In genomic region chr9:134694714-134695113, GRCh38 we compare ENCODE assay signal across 22 cellular contexts. TPM values are rescaled to one million over a fixed set of nuclear protein-coding genes. Genes with fewer than 3 reads are reported as not detected.
DNase-seq lines count a peak whose midpoint lies in the region; ATAC-seq and TF ChIP-seq lines count a peak whose summit lies in the region.
"Had no signal": no experiment of that assay in that cellular context is flagged by ENCODE, and none has a peak within 500 bp of the region (broad histone marks: within the 10 kb centered on the region; RNA-seq: fewer than 3 reads in every experiment).

No MANE protein-coding gene starts in this region.

- no peaks in the 10 kb centered on the region for H3K36me3 ChIP-seq in neuronal stem cell (replicated peaks in 1 of 2; ENCODE audit: control insufficient read depth in 2 of 2, insufficient read depth in 2 of 2, low read length in 2 of 2)

- H3K14ac ChIP-seq in neuronal stem cell (ENCODE audit: low read length), result peak overlapping the region; percentile 21

- peaks cover 5% of the 10 kb centered on the region for H3K79me1 ChIP-seq in neuronal stem cell (ENCODE audit: low read depth, low read length)

- no peak overlapping the region for H2BK15ac ChIP-seq in neuronal stem cell (ENCODE audit: low read length)

- H4K8ac ChIP-seq in neuronal stem cell (ENCODE audit: low read depth, low read length), result no peak overlapping the region

- peak overlapping the region; percentile 13 for H3K18ac ChIP-seq in neuronal stem cell (ENCODE audit: low read length)

- peaks cover 0 to 4% (median 0%) of the 10 kb centered on the region in 3 experiments for H3K27me3 ChIP-seq in neuronal stem cell (ENCODE audit: control insufficient read depth in 3 of 3, insufficient read depth in 3 of 3, low read depth in 1 of 3, low read length in 3 of 3)

- H3K4ac ChIP-seq in neuronal stem cell (ENCODE audit: low read length), result no peak overlapping the region

- H3K4me1 ChIP-seq in neuronal stem cell (ENCODE audit: control insufficient read depth in 2 of 2, insufficient read depth in 1 of 2, low read depth in 1 of 2, low read length in 2 of 2), result peaks cover 0 to 7% of the 10 kb centered on the region in 2 donors
- H3K4me1 ChIP-seq: Caco-2 had no signal

- H3K36me3 Mint-ChIP-seq in HFFc6 (ENCODE audit: low read depth) (peaks cover 32% of the 10 kb centered on the region), chondrocyte (ENCODE audit: low read depth) (peaks cover 34% of the 10 kb centered on the region)
- no peaks in the 10 kb centered on the region for H3K36me3 Mint-ChIP-seq in stimulated activated memory B cell treated with anti-CD40 and anti-IgM and Interleukin-4, amounts not matched to agents 10 μg/mL and 1 μg/mL and 100 μg/mL, for 72 hours
- no peaks in the 10 kb centered on the region for H3K36me3 Mint-ChIP-seq in activated T-helper 17 cell treated with anti-CD3 and anti-CD28 coated beads, Interleukin-2, amount 50 U/mL, for 72 hours (ENCODE audit: low read depth)

- no peak overlapping the region for H2BK12ac ChIP-seq in neuronal stem cell (ENCODE audit: low read length)

- no peak overlapping the region for H2BK5ac ChIP-seq in neuronal stem cell (ENCODE audit: low read length)

- no peak overlapping the region for H2BK120ac ChIP-seq in neuronal stem cell (ENCODE audit: low read depth, low read length)

- no peaks in the 10 kb centered on the region for H3K9me3 ChIP-seq in neuronal stem cell (replicated peaks in 1 of 2; ENCODE audit: control insufficient read depth in 2 of 2, insufficient read depth in 1 of 2, low read depth in 1 of 2, low read length in 2 of 2)
- H3K9me3 ChIP-seq: Caco-2 had no signal

- no peak overlapping the region for H4K91ac ChIP-seq in neuronal stem cell (ENCODE audit: low read depth, low read length, poor library complexity)

- H2AK5ac ChIP-seq in neuronal stem cell (ENCODE audit: low read depth, low read length), result no peak overlapping the region

- H2AFZ ChIP-seq in neuronal stem cell (ENCODE audit: low read length), result no peak overlapping the region

- peaks cover 20% of the 10 kb centered on the region for H3K27me3 Mint-ChIP-seq in HFFc6 (ENCODE audit: insufficient read depth)
- no peaks in the 10 kb centered on the region for H3K27me3 Mint-ChIP-seq in chondrocyte (ENCODE audit: low read depth)
- peaks cover 15% of the 10 kb centered on the region for H3K27me3 Mint-ChIP-seq in stimulated activated memory B cell treated with anti-CD40 and anti-IgM and Interleukin-4, amounts not matched to agents 10 μg/mL and 1 μg/mL and 100 μg/mL, for 72 hours
- H3K27me3 Mint-ChIP-seq in activated T-helper 17 cell treated with anti-CD3 and anti-CD28 coated beads, Interleukin-2, amount 50 U/mL, for 72 hours, result no peaks in the 10 kb centered on the region
- H3K27me3 Mint-ChIP-seq: CD4-positive, alpha-beta T cell had no signal

- no peak overlapping the region for H3K9ac ChIP-seq in neuronal stem cell (ENCODE audit: low read depth, low read length, poor library complexity)

- WGBS in neuronal stem cell (ENCODE audit: extremely low coverage in 2 of 2, insufficient read length in 2 of 2, insufficient replicate concordance in 1 of 2), 2 donors, result no CpG with 5 or more reads among the region's 12 CpGs

- H3K4me3 Mint-ChIP-seq in HFFc6 (no peak overlapping the region), chondrocyte (ENCODE audit: unreplicated experiment) (no peak overlapping the region)
- H3K4me3 Mint-ChIP-seq in stimulated activated memory B cell treated with anti-CD40 and anti-IgM and Interleukin-4, amounts not matched to agents 10 μg/mL and 1 μg/mL and 100 μg/mL, for 72 hours, result no peak overlapping the region
- H3K4me3 Mint-ChIP-seq in activated T-helper 17 cell treated with anti-CD3 and anti-CD28 coated beads, Interleukin-2, amount 50 U/mL, for 72 hours, result no peak overlapping the region
- H3K4me3 Mint-ChIP-seq: CD4-positive, alpha-beta T cell; H9 had no signal

- H3K4me3 ChIP-seq in neuronal stem cell (ENCODE audit: low read length in 2 of 2), result no peak overlapping the region
- H3K4me3 ChIP-seq: GM12878, SK-N-MC had no signal

- ATAC-seq in stimulated activated memory B cell treated with anti-CD40 and anti-IgM and Interleukin-4, amounts not matched to agents 10 μg/mL and 1 μg/mL and 100 μg/mL, for 72 hours, result peak; percentile 6
- no peak for ATAC-seq in activated T-helper 17 cell treated with anti-CD3 and anti-CD28 coated beads, Interleukin-2, amount 50 U/mL, for 72 hours (replicated peaks)
- ATAC-seq: GM12878 had no signal

- H3K27ac ChIP-seq in neuronal stem cell (replicated peaks; ENCODE audit: low read length), result no peak overlapping the region
- H3K27ac ChIP-seq: SK-N-MC had no signal

- DNase-seq in HFFc6 (no peak), chondrocyte (ENCODE audit: low spot score) (peak; percentile 82), neuronal stem cell (ENCODE audit: low spot score) (no peak), NOMO-1 (lab: John Stamatoyannopoulos, UW; ENCODE audit: unreplicated experiment in 2 of 2) (no peak)
- DNase-seq in activated CD4-positive, alpha-beta T cell treated with anti-CD3 and anti-CD28 coated beads for 1 hour, result no peak
- DNase-seq: Caco-2; CD4-positive, alpha-beta T cell; DMS 273 treated with DMSO at 0.1 percent for 48 hours; DMS79 treated with DMSO at 0.1 percent for 48 hours; H9; KG1; NCI-H1092 treated with DMSO at 0.1 percent for 48 hours; NCI-H1436 treated with DMSO at 0.1 percent for 48 hours; NCI-H1930; NCI-H2227 treated with DMSO at 0.1 percent for 48 hours; NCI-H774; OCI-M1; SHP77 treated with DMSO at 0.1 percent for 48 hours had no signal

- TF ChIP-seq CTCF in HFFc6 (IDR thresholded peaks at IDR 0.05) (no peak), chondrocyte (IDR thresholded peaks at IDR 0.05) (no peak)

- peak overlapping the region; percentile 9; the same call in 1 of the 2 replicates for H3K27ac Mint-ChIP-seq in HFFc6
- peak overlapping the region; percentile 75 for H3K27ac Mint-ChIP-seq in chondrocyte (ENCODE audit: unreplicated experiment)
- H3K27ac Mint-ChIP-seq in stimulated activated memory B cell treated with anti-CD40 and anti-IgM and Interleukin-4, amounts not matched to agents 10 μg/mL and 1 μg/mL and 100 μg/mL, for 72 hours, result no peak overlapping the region
- no peak overlapping the region for H3K27ac Mint-ChIP-seq in activated T-helper 17 cell treated with anti-CD3 and anti-CD28 coated beads, Interleukin-2, amount 50 U/mL, for 72 hours
- H3K27ac Mint-ChIP-seq: CD4-positive, alpha-beta T cell; H9 had no signal

- H3K4me1 Mint-ChIP-seq in HFFc6 (ENCODE audit: low read depth), result peaks cover 37% of the 10 kb centered on the region
- H3K4me1 Mint-ChIP-seq in chondrocyte (ENCODE audit: low read depth), result peaks cover 66% of the 10 kb centered on the region
- H3K4me1 Mint-ChIP-seq in stimulated activated memory B cell treated with anti-CD40 and anti-IgM and Interleukin-4, amounts not matched to agents 10 μg/mL and 1 μg/mL and 100 μg/mL, for 72 hours, result no peaks in the 10 kb centered on the region
- no peaks in the 10 kb centered on the region for H3K4me1 Mint-ChIP-seq in activated T-helper 17 cell treated with anti-CD3 and anti-CD28 coated beads, Interleukin-2, amount 50 U/mL, for 72 hours

- H3K4me2 ChIP-seq in neuronal stem cell (ENCODE audit: insufficient read depth, low read length, poor library complexity, severe bottlenecking), result no peak overlapping the region

- H3K9me3 Mint-ChIP-seq in HFFc6 (no peaks in the 10 kb centered on the region), chondrocyte (ENCODE audit: low read depth) (no peaks in the 10 kb centered on the region)
- no peaks in the 10 kb centered on the region for H3K9me3 Mint-ChIP-seq in stimulated activated memory B cell treated with anti-CD40 and anti-IgM and Interleukin-4, amounts not matched to agents 10 μg/mL and 1 μg/mL and 100 μg/mL, for 72 hours
- H3K9me3 Mint-ChIP-seq in activated T-helper 17 cell treated with anti-CD3 and anti-CD28 coated beads, Interleukin-2, amount 50 U/mL, for 72 hours, result no peaks in the 10 kb centered on the region
- H3K9me3 Mint-ChIP-seq: CD4-positive, alpha-beta T cell; H9 had no signal

- no peak overlapping the region for H3K23ac ChIP-seq in neuronal stem cell (ENCODE audit: low read depth, low read length, poor library complexity)

RNA-seq across cellular contexts. Expression of gene COL5A1, which starts 53.1 kb away (rescaled TPM):
- 100 to 1,000 TPM; 196 to 308 (median 225) TPM for total RNA-seq in HFFc6 (2021; fragmentation: NEBNext Ultra II Directional; extraction: Animal tissue kit (Norgen Biotek cat#: 25700))
- 2,235 to 2,410 TPM (median 2,315 TPM) in 3 replicates for total RNA-seq in chondrocyte
- 10.1 TPM for polyA plus RNA-seq in neuronal stem cell (2013, experiment 1 of 2)
- polyA plus RNA-seq in neuronal stem cell (2013, experiment 2 of 2), result 10.2 TPM
- 1 to 10 TPM in 1 of 2 donors, under 1 TPM in 1; 0.50 to 1.3 TPM for total RNA-seq in activated T-helper 17 cell treated with anti-CD3 and anti-CD28 coated beads, Interleukin-2, amount 50 U/mL, for 72 hours

Comparison
In these comparisons a context has a peak if more than half of its experiments do, and no peak if none do; other contexts are left out.
1. H3K27ac Mint-ChIP-seq: peak in HFFc6 (single experiment) and chondrocyte (single experiment); none in stimulated activated memory B cell treated with anti-CD40 and anti-IgM and Interleukin-4, amounts not matched to agents 10 μg/mL and 1 μg/mL and 100 μg/mL, for 72 hours (single experiment) and activated T-helper 17 cell treated with anti-CD3 and anti-CD28 coated beads, Interleukin-2, amount 50 U/mL, for 72 hours (single experiment).
2. RNA of gene COL5A1, which starts 53.1 kb away (total RNA-seq): 2,235 to 2,410 TPM in chondrocyte and 196 to 308 TPM in HFFc6; 0.50 to 1.3 TPM in activated T-helper 17 cell treated with anti-CD3 and anti-CD28 coated beads, Interleukin-2, amount 50 U/mL, for 72 hours; every median in the first group is over 10 times any median in the second.